2 cellular contexts compared by ENCODE assay signal in genomic region chr5:159145160-159145559, GRCh38. TPM values are rescaled to one million over a fixed set of nuclear protein-coding genes. Genes with fewer than 3 reads are reported as not detected.
"Had no signal": no experiment of that assay in that cellular context is flagged by ENCODE, and none has a peak within 500 bp of the region (broad histone marks: within the 10 kb centered on the region; RNA-seq: fewer than 3 reads in every experiment).

No MANE protein-coding gene starts in this region.

RNA-seq across cellular contexts. Expression of gene EBF1, which starts 45.4 kb away (rescaled TPM):
- total RNA-seq: HepG2, HT-29 had no signal
- polyA plus RNA-seq: HepG2 had no signal
